In genomic region chrX:78119521-78120227, GRCh38 we compare ENCODE assay signal across 1 cellular context.
TF ChIP-seq lines count a peak whose summit lies in the region.

No MANE protein-coding gene starts in this region.

TF ChIP-seq in K562, 482 proteins besides CTCF, POLR2A, EP300 and RAD21 (continued from another document):
- TF ChIP-seq PTBP1 (IDR thresholded peaks at IDR 0.05; ENCODE audit: low read depth, low read length), result no peak
